Comparison of ENCODE assay signal across 15 cellular contexts in the genomic region with DNA sequence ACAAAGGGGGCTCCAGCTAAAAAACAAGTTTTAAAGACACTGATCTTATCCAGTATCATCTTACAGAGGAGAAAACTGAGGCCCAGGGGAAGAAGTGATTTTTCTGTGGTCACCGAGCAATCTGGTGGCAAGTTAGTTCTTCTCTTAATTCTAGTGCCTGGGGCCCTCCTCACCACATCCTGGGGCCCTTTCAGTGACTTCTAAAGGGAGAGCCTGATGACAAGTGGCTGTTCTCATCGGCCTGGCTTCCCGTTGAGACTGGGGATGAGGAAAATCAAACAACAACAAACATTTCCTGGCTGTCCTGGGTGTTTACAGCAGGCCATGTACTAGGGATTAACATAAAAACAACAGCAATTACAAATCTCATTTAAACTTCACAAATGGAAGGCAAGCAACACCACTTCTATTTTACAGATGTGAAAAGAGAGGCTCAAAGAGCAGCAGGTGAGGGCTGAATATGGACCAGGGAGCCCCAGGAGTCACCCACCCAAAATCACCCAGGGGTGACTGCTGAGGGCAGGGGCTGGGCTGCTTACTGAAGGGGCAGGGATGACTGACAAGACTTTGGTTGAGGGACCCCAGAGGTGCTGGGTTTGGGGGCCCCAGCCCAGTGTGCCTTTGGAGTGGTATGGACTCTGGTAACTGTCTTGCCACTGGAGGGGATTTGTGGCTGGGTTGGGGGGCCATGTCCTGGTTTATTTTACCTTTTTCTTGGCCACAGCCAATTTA. TPM values are rescaled to one million over a fixed set of nuclear protein-coding genes. Genes with fewer than 3 reads are reported as not detected.
DNase-seq lines count a peak whose midpoint lies in the region; ATAC-seq, FAIRE-seq and TF ChIP-seq lines count a peak whose summit lies in the region.
"Had no signal": no experiment of that assay in that cellular context is flagged by ENCODE, and none has a peak within 500 bp of the region (broad histone marks: within the 10 kb centered on the region; RNA-seq: fewer than 3 reads in every experiment).

No MANE protein-coding gene starts in this region.

- no peaks in the 10 kb centered on the region for H3K27me3 ChIP-seq in CD4-positive, CD25-positive, alpha-beta regulatory T cell (ENCODE audit: control insufficient read depth, insufficient read depth, low read length)
- no peaks in the 10 kb centered on the region for H3K27me3 ChIP-seq in endodermal cell (ENCODE audit: control insufficient read depth, insufficient read depth, low read length, poor library complexity, severe bottlenecking)
- H3K27me3 ChIP-seq: BE2C, SJCRH30 had no signal

- H3K9me3 ChIP-seq in CD4-positive, CD25-positive, alpha-beta regulatory T cell (ENCODE audit: control insufficient read depth in 2 of 2, low read length in 2 of 2) = no peaks in the 10 kb centered on the region
- no peaks in the 10 kb centered on the region for H3K9me3 ChIP-seq in endodermal cell (ENCODE audit: control insufficient read depth, low read length)
- H3K9me3 ChIP-seq: BE2C, HAP-1, SJCRH30 had no signal

- ATAC-seq in CD4-positive, CD25-positive, alpha-beta regulatory T cell (ENCODE audit: low read depth in 2 of 2) = peak; percentile 73 to 92
- ATAC-seq in WTC11 (peak; percentile 31), HG02970 (IDR thresholded peaks at IDR 0.05; ENCODE audit: low FRiP score, unreplicated experiment) (no peak)

- 44% methylated on average over 3 of the region's 3 CpGs; no CpG with 5 or more reads in 1 of the 2 experiments for WGBS in endodermal cell (ENCODE audit: insufficient coverage in 1 of 2, insufficient read length in 1 of 2), 2 experiments

- H3K36me3 ChIP-seq in CD4-positive, CD25-positive, alpha-beta regulatory T cell (ENCODE audit: control insufficient read depth, insufficient read depth, low read length) = no peaks in the 10 kb centered on the region
- no peaks in the 10 kb centered on the region for H3K36me3 ChIP-seq in endodermal cell (ENCODE audit: control insufficient read depth, insufficient read depth, low read length)
- H3K36me3 ChIP-seq: BE2C, HAP-1, SJCRH30 had no signal

- no peak overlapping the region for H3K27ac ChIP-seq in CD4-positive, CD25-positive, alpha-beta regulatory T cell (ENCODE audit: insufficient read depth, low read length, poor library complexity, severe bottlenecking)
- no peak overlapping the region for H3K27ac ChIP-seq in endodermal cell (ENCODE audit: low read depth, low read length)
- H3K27ac ChIP-seq: SJCRH30 had no signal

- CTCF ChIA-PET in WTC11 (lab: Charles Lee) = interaction anchor here (0.7 to 1.9 kb wide), 5 partner anchors 11 to 347 kb away, joined by 3 to 29 read pairs (median 6); no protein-coding TSS in a partner anchor

- no peak overlapping the region for H3K4me3 ChIP-seq in CD4-positive, CD25-positive, alpha-beta regulatory T cell (ENCODE audit: low read depth, low read length)
- H3K4me3 ChIP-seq in GM12865 (ENCODE audit: low read depth, low read length) = no peak overlapping the region
- no peak overlapping the region for H3K4me3 ChIP-seq in endodermal cell (ENCODE audit: low read length)
- H3K4me3 ChIP-seq: HAP-1, SJCRH30 had no signal

- peaks cover 5 to 27% (median 15%) of the 10 kb centered on the region in 4 donors for H3K4me1 Mint-ChIP-seq in CD4-positive, CD25-positive, alpha-beta regulatory T cell
- H3K4me1 Mint-ChIP-seq in WTC11 (peaks cover 45% of the 10 kb centered on the region), endodermal cell (peaks cover 29% of the 10 kb centered on the region)

- peak in 1 of 3 donors; percentile 76 for DNase-seq in CD4-positive, CD25-positive, alpha-beta regulatory T cell
- peak; percentile 18 for DNase-seq in GM12865 (ENCODE audit: low read depth)
- DNase-seq in WTC11 (ENCODE audit: low spot score) = no peak
- peak; percentile 59 for DNase-seq in endodermal cell
- DNase-seq in SIG-M5 treated with dmso at 0.1 percent for 504 hours (lab: John Stamatoyannopoulos, UW; ENCODE audit: unreplicated experiment) = no peak
- DNase-seq in frontal cortex (ENCODE audit: low spot score in 2 of 2) = no peak
- DNase-seq: Kasumi-1, kidney, NCI-H1694 treated with DMSO at 0.1 percent for 48 hours, NCI-H446 treated with DMSO at 0.1 percent for 48 hours had no signal

- POLR2A ChIA-PET in WTC11 (lab: Charles Lee) = no interaction called here

- peak overlapping the region in 3 of 4 donors; percentile 3 to 80 (median 22) for H3K4me3 Mint-ChIP-seq in CD4-positive, CD25-positive, alpha-beta regulatory T cell
- H3K4me3 Mint-ChIP-seq in WTC11 (no peak overlapping the region), endodermal cell (no peak overlapping the region)

- H3K4me1 ChIP-seq in CD4-positive, CD25-positive, alpha-beta regulatory T cell (ENCODE audit: control insufficient read depth, insufficient read depth, low read length, poor library complexity, severe bottlenecking) = peaks cover 12% of the 10 kb centered on the region
- H3K4me1 ChIP-seq in endodermal cell (ENCODE audit: control insufficient read depth, insufficient read depth, low read length) = no peaks in the 10 kb centered on the region
- H3K4me1 ChIP-seq: BE2C, SJCRH30 had no signal

- no peaks in the 10 kb centered on the region for H3K36me3 Mint-ChIP-seq in CD4-positive, CD25-positive, alpha-beta regulatory T cell
- H3K36me3 Mint-ChIP-seq in WTC11 = no peaks in the 10 kb centered on the region
- H3K36me3 Mint-ChIP-seq in endodermal cell (ENCODE audit: low read depth) = no peaks in the 10 kb centered on the region

- no peaks in the 10 kb centered on the region for H3K9me3 Mint-ChIP-seq in CD4-positive, CD25-positive, alpha-beta regulatory T cell
- H3K9me3 Mint-ChIP-seq in WTC11 = no peaks in the 10 kb centered on the region
- no peaks in the 10 kb centered on the region for H3K9me3 Mint-ChIP-seq in endodermal cell

- FAIRE-seq in frontal cortex (lab: Jason Lieb, UNC) = no peak
- FAIRE-seq: astrocyte, kidney had no signal

- TF ChIP-seq CTCF in GM12865 (IDR thresholded peaks at IDR 0.05; ENCODE audit: insufficient read depth, low read depth, low read length, missing control alignments) = no peak
- TF ChIP-seq CTCF in WTC11 (IDR thresholded peaks at IDR 0.05) = no peak
- TF ChIP-seq CTCF in endodermal cell (conservative IDR thresholded peaks at IDR 0.05) = no peak

- peaks cover 10% of the 10 kb centered on the region for H3K27me3 Mint-ChIP-seq in CD4-positive, CD25-positive, alpha-beta regulatory T cell
- H3K27me3 Mint-ChIP-seq in WTC11 (ENCODE audit: low read depth) (peaks cover 25% of the 10 kb centered on the region), endodermal cell (ENCODE audit: insufficient read depth) (peaks cover 3% of the 10 kb centered on the region)

- peak overlapping the region in 2 of 3 donors; percentile 17 to 87 for H3K27ac Mint-ChIP-seq in CD4-positive, CD25-positive, alpha-beta regulatory T cell
- H3K27ac Mint-ChIP-seq in WTC11 (peak overlapping the region; percentile 76), endodermal cell (peak overlapping the region; percentile 85)

- no peak overlapping the region for H3K9ac ChIP-seq in endodermal cell (ENCODE audit: extremely low read depth, low read length, poor library complexity, severe bottlenecking)

TF ChIP-seq in WTC11, 78 proteins besides CTCF, POLR2A, EP300 and RAD21:
- TF ChIP-seq ETV6 (CRISPR knock-in tag; IDR thresholded peaks at IDR 0.05) (no peak), ZNF396 (CRISPR knock-in tag; IDR thresholded peaks at IDR 0.05; ENCODE audit: borderline replicate concordance) (no peak), JAZF1 (CRISPR knock-in tag; IDR thresholded peaks at IDR 0.05) (no peak), TCF7 (CRISPR knock-in tag; IDR thresholded peaks at IDR 0.05; ENCODE audit: low read depth) (no peak), ZNF138 (CRISPR knock-in tag; conservative IDR thresholded peaks at IDR 0.05) (no peak), USF1 (CRISPR knock-in tag; IDR thresholded peaks at IDR 0.05) (no peak), ZNF281 (CRISPR knock-in tag; IDR thresholded peaks at IDR 0.05) (no peak), ZNF219 (CRISPR knock-in tag; IDR thresholded peaks at IDR 0.05; ENCODE audit: borderline replicate concordance) (no peak)
- TF ChIP-seq, protein P1, sequence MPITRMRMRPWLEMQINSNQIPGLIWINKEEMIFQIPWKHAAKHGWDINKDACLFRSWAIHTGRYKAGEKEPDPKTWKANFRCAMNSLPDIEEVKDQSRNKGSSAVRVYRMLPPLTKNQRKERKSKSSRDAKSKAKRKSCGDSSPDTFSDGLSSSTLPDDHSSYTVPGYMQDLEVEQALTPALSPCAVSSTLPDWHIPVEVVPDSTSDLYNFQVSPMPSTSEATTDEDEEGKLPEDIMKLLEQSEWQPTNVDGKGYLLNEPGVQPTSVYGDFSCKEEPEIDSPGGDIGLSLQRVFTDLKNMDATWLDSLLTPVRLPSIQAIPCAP (CRISPR knock-in tag; IDR thresholded peaks at IDR 0.05) = no peak

RNA-seq across cellular contexts. Expression of gene MTPAP, which starts 24.7 kb away (rescaled TPM):
- 27.5 TPM for total RNA-seq in CD4-positive, CD25-positive, alpha-beta regulatory T cell
- 1 to 10 TPM; 5.9 to 8.6 (median 6.5) TPM for polyA plus RNA-seq in CD4-positive, CD25-positive, alpha-beta regulatory T cell
- total RNA-seq in WTC11 (2021) = 35.2 to 39.5 TPM (median 36.5 TPM) in 3 replicates
- total RNA-seq in endodermal cell = 10 to 100 TPM; 33.6 to 36.6 TPM
- 23.0 TPM for polyA plus RNA-seq in endodermal cell (2013, experiment 1 of 2)
- polyA plus RNA-seq in endodermal cell (2013, experiment 2 of 2) = 19.7 TPM
- 52.2 TPM for total RNA-seq in frontal cortex

Comparison
In these comparisons a context has a peak if more than half of its experiments do, and no peak if none do; other contexts are left out.
1. DNase-seq: peak in GM12865 (single experiment) and endodermal cell (single experiment); none in WTC11 (single experiment), SIG-M5 treated with dmso at 0.1 percent for 504 hours (single experiment) and frontal cortex (0 of 2).
2. H3K4me3 Mint-ChIP-seq: peak in CD4-positive, CD25-positive, alpha-beta regulatory T cell (3 of 4); none in WTC11 (single experiment) and endodermal cell (single experiment).
3. Peak in every context shown above with its lines, with median percentiles within 50 percentile points of each other: H3K27ac Mint-ChIP-seq.